12 cellular contexts compared by ENCODE assay signal in genomic region chr9:119802621-119803020, GRCh38.
A peak's percentile ranks its signal among the peaks of the same experiment; 100 is the strongest.
DNase-seq lines count a peak whose midpoint lies in the region; ATAC-seq and TF ChIP-seq lines count a peak whose summit lies in the region.
"Had no signal": no experiment of that assay in that cellular context is flagged by ENCODE, and none has a peak within 500 bp of the region (broad histone marks: within the 10 kb centered on the region; RNA-seq: fewer than 3 reads in every experiment).

No MANE protein-coding gene starts in this region.

- H3K4me3 ChIP-seq in fibroblast of mammary gland (ENCODE audit: control insufficient read depth, low read depth, low read length) (no peak overlapping the region), neural progenitor cell (no peak overlapping the region)

- TF ChIP-seq CTCF in fibroblast of mammary gland (conservative IDR thresholded peaks at IDR 0.05; ENCODE audit: control insufficient read depth, insufficient read depth, low read depth, low read length) (no peak), neural progenitor cell (IDR thresholded peaks at IDR 0.05) (no peak)

- H4K20me1 ChIP-seq in neural progenitor cell (ENCODE audit: low read depth), result no peaks in the 10 kb centered on the region

- H3K4me3 Mint-ChIP-seq in neural progenitor cell, result no peak overlapping the region

- no peaks in the 10 kb centered on the region for H3K4me1 ChIP-seq in neural progenitor cell

- H3K4me2 ChIP-seq in neural progenitor cell, result no peak overlapping the region
- H3K4me2 ChIP-seq: SK-N-SH had no signal

- H3K36me3 ChIP-seq in neural progenitor cell, result no peaks in the 10 kb centered on the region

- no peak overlapping the region for H3K9ac ChIP-seq in neural progenitor cell
- H3K9ac ChIP-seq: SK-N-SH had no signal

- H3K79me2 ChIP-seq in neural progenitor cell (ENCODE audit: low read depth), result no peaks in the 10 kb centered on the region

- H3K27me3 ChIP-seq in neural progenitor cell, result no peaks in the 10 kb centered on the region

- no peaks in the 10 kb centered on the region for H3K9me3 Mint-ChIP-seq in neural progenitor cell

- H3K9me3 ChIP-seq in neural progenitor cell (ENCODE audit: low read depth), result no peaks in the 10 kb centered on the region

- H3K4me1 Mint-ChIP-seq in neural progenitor cell, result peaks cover 12% of the 10 kb centered on the region

- H3K27ac Mint-ChIP-seq in neural progenitor cell, result no peak overlapping the region

- no peaks in the 10 kb centered on the region for H3F3A ChIP-seq in neural progenitor cell (ENCODE audit: low read depth)

- peak overlapping the region; percentile 85 for H2AFZ ChIP-seq in neural progenitor cell (replicated peaks)

- no peaks in the 10 kb centered on the region for H3K36me3 Mint-ChIP-seq in neural progenitor cell

- DNase-seq in AG20443 (ENCODE audit: low spot score) (peak; percentile 90), NCI-H1694 (lab: John Stamatoyannopoulos, UW) (peak; percentile 62), fibroblast of mammary gland (ENCODE audit: low read depth) (peak; percentile 17), neural progenitor cell (ENCODE audit: low spot score) (peak; percentile 31), UCSD-AML1 (lab: John Stamatoyannopoulos, UW; ENCODE audit: unreplicated experiment) (no peak)
- no peak for DNase-seq in activated effector memory CD4-positive, alpha-beta T cell treated with anti-CD3 and anti-CD28 coated beads, Interleukin-2, amount 50 U/mL, for 16 hours
- DNase-seq: activated T-cell treated with anti-CD3 and anti-CD28 coated beads for 4 hours; effector CD4-positive, alpha-beta T cell; SK-N-SH; stimulated activated CD4-positive, alpha-beta T cell treated with anti-CD3 and anti-CD28 coated beads, Interleukin-4, amount 100 ng/mL, for 24 hours had no signal

- peaks cover 2% of the 10 kb centered on the region for H3K27me3 Mint-ChIP-seq in neural progenitor cell (ENCODE audit: insufficient read depth, low read depth)

- H3K27ac ChIP-seq in neural progenitor cell, result no peak overlapping the region

- ATAC-seq in GM19351 (IDR thresholded peaks at IDR 0.05; ENCODE audit: unreplicated experiment) (no peak), HG03135 (IDR thresholded peaks at IDR 0.05; ENCODE audit: unreplicated experiment) (no peak)

Comparison
In these comparisons a context has a peak if more than half of its experiments do, and no peak if none do; other contexts are left out.
1. DNase-seq: peak in AG20443 (single experiment), NCI-H1694 (single experiment), fibroblast of mammary gland (single experiment) and neural progenitor cell (single experiment); none in UCSD-AML1 (single experiment) and activated effector memory CD4-positive, alpha-beta T cell treated with anti-CD3 and anti-CD28 coated beads, Interleukin-2, amount 50 U/mL, for 16 hours (single experiment).